ENCODE assay signal across 8 cellular contexts in the genomic region with DNA sequence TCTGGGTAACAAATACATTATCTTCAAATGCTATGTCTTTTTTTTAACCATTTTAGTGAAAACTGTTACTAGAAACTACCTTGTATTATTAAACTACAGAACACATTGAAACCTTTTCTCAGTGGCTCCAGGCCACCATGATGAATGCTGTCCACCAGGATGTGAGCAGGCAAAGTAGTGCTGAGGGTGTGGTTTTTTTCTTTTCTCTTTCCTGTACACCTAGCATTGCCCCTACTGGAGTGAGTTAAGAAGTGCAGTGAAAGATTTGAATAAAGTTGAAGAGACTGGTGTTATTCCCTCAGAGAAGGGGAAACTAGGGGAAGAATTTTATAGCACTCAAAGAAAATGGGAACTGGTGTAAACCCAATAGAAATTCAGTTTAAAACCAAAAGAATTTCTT.
DNase-seq lines count a peak whose midpoint lies in the region; ATAC-seq and TF ChIP-seq lines count a peak whose summit lies in the region.

No MANE protein-coding gene starts in this region.

- intact Hi-C loops in posterior vena cava (cut with DNase I): loop anchor here in 1 of 2 donors (10.0 kb wide), 1 partner anchor 167 kb away; a partner anchor contains a TSS

- POLR2A ChIA-PET in RWPE1 (lab: Yijun Ruan, JAX; ENCODE audit: low non-redundant PET): no interaction called here

- CTCF ChIA-PET in RWPE1 (lab: Yijun Ruan, JAX): interaction anchor here (0.7 kb wide), 2 partner anchors 11 to 241 kb away, joined by 3 read pairs; no protein-coding TSS in a partner anchor

- no peak for TF ChIP-seq CTCF in GM13976 (IDR thresholded peaks at IDR 0.05; ENCODE audit: borderline replicate concordance, control extremely low read depth, extremely low read depth, insufficient read depth, missing control alignments)
- peak; percentile 46 for TF ChIP-seq CTCF in RWPE1 (conservative IDR thresholded peaks at IDR 0.05; ENCODE audit: low read depth)

- no peak overlapping the region for H3K27ac ChIP-seq in RWPE1

- ATAC-seq in GM21367 (IDR thresholded peaks at IDR 0.05; ENCODE audit: unreplicated experiment) (no peak), GM21423 (IDR thresholded peaks at IDR 0.05; ENCODE audit: unreplicated experiment) (no peak)

- DNase-seq in AG08395 (ENCODE audit: low spot score): peak; percentile 15
- peak; percentile 34 for DNase-seq in GM13976 (ENCODE audit: low spot score)
- DNase-seq in RWPE1 (ENCODE audit: low spot score): peak; percentile 82
- peak; percentile 26 for DNase-seq in hepatic stellate cell (ENCODE audit: low spot score)
- no peak for DNase-seq in posterior vena cava (ENCODE audit: low spot score)
- no peak for DNase-seq in NCI-H2196 (lab: John Stamatoyannopoulos, UW; ENCODE audit: unreplicated experiment)

- in situ Hi-C loops in GM13976 (cut with MboI; ENCODE audit: low sequenced_read_pairs, unreplicated experiment): no loop called here

Comparison
In these comparisons a context has a peak if more than half of its experiments do, and no peak if none do; other contexts are left out.
1. DNase-seq: peak in AG08395 (single experiment), GM13976 (single experiment), RWPE1 (single experiment) and hepatic stellate cell (single experiment); none in posterior vena cava (single experiment) and NCI-H2196 (single experiment).